1 cellular context compared by ENCODE assay signal in the genomic region with DNA sequence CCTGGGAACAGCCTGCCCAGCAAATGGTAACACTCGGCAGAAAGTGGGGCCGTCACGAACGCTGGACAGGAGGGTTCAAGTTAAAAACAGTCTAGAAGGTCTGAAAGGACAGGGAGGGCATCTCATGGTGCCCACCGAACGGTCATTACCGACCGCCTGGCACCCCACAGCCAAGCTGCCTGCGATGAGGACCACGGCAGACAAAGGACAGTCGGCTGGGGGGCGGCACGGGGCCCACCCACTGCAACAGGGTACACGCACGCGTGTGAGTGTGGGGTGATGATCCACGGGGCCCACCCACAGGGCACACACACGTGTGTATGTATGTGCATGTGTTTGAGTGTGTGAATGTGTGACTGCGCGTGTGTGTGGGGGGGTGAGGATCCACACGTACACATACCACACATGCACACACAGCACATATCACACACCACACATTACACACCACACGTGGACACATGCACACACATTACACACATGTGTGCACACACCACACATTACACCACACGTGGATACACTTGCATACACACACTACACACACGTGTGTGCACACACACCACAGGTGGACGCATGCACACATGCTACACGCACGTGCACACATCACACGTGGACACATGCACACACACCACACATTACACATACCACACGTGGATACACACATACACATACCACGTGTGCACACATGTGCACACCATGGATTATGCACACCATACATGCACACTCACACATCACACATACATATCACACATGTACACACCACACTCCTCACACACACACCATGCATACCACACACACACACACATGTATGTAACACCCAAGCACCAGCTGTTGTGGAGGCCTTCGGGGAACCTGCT.
TF ChIP-seq lines count a peak whose summit lies in the region.

No MANE protein-coding gene starts in this region.

TF ChIP-seq in GM12878, 131 proteins besides CTCF, POLR2A, EP300 and RAD21 (continued from another document):
- TF ChIP-seq, protein P1, sequence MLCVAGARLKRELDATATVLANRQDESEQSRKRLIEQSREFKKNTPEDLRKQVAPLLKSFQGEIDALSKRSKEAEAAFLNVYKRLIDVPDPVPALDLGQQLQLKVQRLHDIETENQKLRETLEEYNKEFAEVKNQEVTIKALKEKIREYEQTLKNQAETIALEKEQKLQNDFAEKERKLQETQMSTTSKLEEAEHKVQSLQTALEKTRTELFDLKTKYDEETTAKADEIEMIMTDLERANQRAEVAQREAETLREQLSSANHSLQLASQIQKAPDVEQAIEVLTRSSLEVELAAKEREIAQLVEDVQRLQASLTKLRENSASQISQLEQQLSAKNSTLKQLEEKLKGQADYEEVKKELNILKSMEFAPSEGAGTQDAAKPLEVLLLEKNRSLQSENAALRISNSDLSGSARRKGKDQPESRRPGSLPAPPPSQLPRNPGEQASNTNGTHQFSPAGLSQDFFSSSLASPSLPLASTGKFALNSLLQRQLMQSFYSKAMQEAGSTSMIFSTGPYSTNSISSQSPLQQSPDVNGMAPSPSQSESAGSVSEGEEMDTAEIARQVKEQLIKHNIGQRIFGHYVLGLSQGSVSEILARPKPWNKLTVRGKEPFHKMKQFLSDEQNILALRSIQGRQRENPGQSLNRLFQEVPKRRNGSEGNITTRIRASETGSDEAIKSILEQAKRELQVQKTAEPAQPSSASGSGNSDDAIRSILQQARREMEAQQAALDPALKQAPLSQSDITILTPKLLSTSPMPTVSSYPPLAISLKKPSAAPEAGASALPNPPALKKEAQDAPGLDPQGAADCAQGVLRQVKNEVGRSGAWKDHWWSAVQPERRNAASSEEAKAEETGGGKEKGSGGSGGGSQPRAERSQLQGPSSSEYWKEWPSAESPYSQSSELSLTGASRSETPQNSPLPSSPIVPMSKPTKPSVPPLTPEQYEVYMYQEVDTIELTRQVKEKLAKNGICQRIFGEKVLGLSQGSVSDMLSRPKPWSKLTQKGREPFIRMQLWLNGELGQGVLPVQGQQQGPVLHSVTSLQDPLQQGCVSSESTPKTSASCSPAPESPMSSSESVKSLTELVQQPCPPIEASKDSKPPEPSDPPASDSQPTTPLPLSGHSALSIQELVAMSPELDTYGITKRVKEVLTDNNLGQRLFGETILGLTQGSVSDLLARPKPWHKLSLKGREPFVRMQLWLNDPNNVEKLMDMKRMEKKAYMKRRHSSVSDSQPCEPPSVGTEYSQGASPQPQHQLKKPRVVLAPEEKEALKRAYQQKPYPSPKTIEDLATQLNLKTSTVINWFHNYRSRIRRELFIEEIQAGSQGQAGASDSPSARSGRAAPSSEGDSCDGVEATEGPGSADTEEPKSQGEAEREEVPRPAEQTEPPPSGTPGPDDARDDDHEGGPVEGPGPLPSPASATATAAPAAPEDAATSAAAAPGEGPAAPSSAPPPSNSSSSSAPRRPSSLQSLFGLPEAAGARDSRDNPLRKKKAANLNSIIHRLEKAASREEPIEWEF (IDR thresholded peaks at IDR 0.05; ENCODE audit: insufficient replicate concordance, low read depth, low read length), result no peak
- no peak for TF ChIP-seq MTA2 (IDR thresholded peaks at IDR 0.05; ENCODE audit: low read depth)
- TF ChIP-seq POLR2AphosphoS2 (IDR thresholded peaks at IDR 0.05; ENCODE audit: low read depth, low read length), result no peak
